ENCODE assay signal across 7 cellular contexts in the genomic region with DNA sequence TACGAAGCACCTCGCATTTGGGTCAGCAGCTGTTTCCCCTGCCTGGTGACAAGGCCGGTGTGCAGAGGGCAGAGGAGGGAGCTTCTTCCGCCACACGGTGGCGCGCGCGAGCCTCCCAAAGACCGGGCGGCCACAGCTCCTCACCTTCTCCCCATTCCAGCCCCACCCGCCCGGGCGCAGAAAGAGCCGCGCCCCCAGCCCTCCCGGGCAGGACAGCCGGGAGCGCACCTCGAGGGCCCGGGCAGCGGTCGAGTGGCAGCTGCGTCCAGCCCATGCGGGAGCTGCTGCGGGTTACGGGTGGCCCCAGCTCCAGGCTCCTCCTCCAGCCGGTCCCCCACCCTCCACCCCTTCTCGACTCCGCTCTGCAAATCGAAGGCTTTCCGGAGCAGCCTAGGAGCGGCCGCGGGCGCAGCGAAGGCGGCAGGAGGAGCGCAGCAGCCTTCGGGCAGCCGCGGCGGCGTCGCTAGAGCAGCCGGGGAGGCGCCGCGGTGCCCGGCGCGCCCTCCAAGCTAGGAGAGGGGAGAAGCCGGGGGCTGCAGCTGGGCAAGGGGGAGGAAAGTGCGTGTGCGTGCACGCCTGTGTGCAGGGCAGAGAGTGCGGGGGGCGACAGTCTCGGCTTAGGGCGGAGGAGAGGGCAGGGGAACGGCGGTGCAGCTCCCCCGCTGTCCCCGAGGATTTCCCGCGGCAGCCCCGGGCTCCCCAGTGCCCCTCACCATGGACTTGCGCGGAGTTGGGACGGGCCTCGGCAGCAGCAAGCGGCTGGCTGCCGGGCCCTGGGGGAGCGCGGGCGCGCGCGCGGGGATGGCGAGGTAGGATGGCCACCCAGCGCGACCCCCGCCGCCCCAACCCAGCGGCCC. TPM values are rescaled to one million over a fixed set of nuclear protein-coding genes. Genes with fewer than 3 reads are reported as not detected.
A peak's percentile ranks its signal among the peaks of the same experiment; 100 is the strongest.
DNase-seq lines count a peak whose midpoint lies in the region; ATAC-seq and TF ChIP-seq lines count a peak whose summit lies in the region.

Gene CCDC85A (plus strand): TSS at position 348 of the 857 bp plus-strand sequence. CDS start 635 bp downstream, outside the sequence.

- peaks cover 74% of the 10 kb centered on the region for H3K27me3 Mint-ChIP-seq in T-helper 17 cell

- no peaks in the 10 kb centered on the region for H3K9me3 ChIP-seq in T-helper 17 cell (ENCODE audit: control insufficient read depth, low read length, poor library complexity, severe bottlenecking)

- in situ Hi-C loops in astrocyte of the spinal cord (cut with HindIII; ENCODE audit: low sequenced_read_pairs): no loop called here

- TF ChIP-seq CTCF in astrocyte of the spinal cord (IDR thresholded peaks at IDR 0.05; ENCODE audit: low read depth, low read length): peak; percentile 86

- peak; percentile 39 for DNase-seq in NCI-H1417 treated with DMSO at 0.1 percent for 48 hours (lab: John Stamatoyannopoulos, UW)
- DNase-seq in T-helper 17 cell: peak in 2 of 3 donors; percentile 18 to 39
- peak; percentile 80 for DNase-seq in astrocyte of the spinal cord (ENCODE audit: low read depth, low spot score)
- DNase-seq in hypothalamus (lab: John Stamatoyannopoulos, UW): peak; percentile 21 to 89 (median 73)
- peak; percentile 99 for DNase-seq in retina

- peaks cover 9% of the 10 kb centered on the region for H3K4me1 Mint-ChIP-seq in T-helper 17 cell

- no peak within 1 kb of the TSS for H3K27ac Mint-ChIP-seq in T-helper 17 cell

- H3K36me3 Mint-ChIP-seq in T-helper 17 cell (ENCODE audit: low read depth): no peaks in the 10 kb centered on the region

- H3K4me3 Mint-ChIP-seq in T-helper 17 cell: peak within 1 kb of the TSS; percentile 72

- ATAC-seq in GM18498 (IDR thresholded peaks at IDR 0.05; ENCODE audit: unreplicated experiment) (peak; percentile 98), HG02852 (IDR thresholded peaks at IDR 0.05; ENCODE audit: unreplicated experiment) (peak; percentile 92), T-helper 17 cell (peak; percentile 80)

- H3K4me3 ChIP-seq in astrocyte of the spinal cord (ENCODE audit: low read depth, low read length): peak within 1 kb of the TSS; percentile 40

RNA-seq across cellular contexts. Expression of gene CCDC85A, which starts in this region (rescaled TPM):
- not detected for total RNA-seq in T-helper 17 cell

Comparison
In these comparisons a context has a peak if more than half of its experiments do, and no peak if none do; other contexts are left out.
1. Peak in every context shown above with its lines: DNase-seq, ATAC-seq and H3K4me3 ChIP-seq.
2. Peak in DNase-seq and ATAC-seq in T-helper 17 cell; RNA of the gene not detected or under 1 TPM.
3. DNase-seq: peak in every context shown above with its lines; median percentile 99 in retina; 80 in astrocyte of the spinal cord; 73 in hypothalamus; 39 in NCI-H1417 treated with DMSO at 0.1 percent for 48 hours; 28 in T-helper 17 cell.